In the genomic region with DNA sequence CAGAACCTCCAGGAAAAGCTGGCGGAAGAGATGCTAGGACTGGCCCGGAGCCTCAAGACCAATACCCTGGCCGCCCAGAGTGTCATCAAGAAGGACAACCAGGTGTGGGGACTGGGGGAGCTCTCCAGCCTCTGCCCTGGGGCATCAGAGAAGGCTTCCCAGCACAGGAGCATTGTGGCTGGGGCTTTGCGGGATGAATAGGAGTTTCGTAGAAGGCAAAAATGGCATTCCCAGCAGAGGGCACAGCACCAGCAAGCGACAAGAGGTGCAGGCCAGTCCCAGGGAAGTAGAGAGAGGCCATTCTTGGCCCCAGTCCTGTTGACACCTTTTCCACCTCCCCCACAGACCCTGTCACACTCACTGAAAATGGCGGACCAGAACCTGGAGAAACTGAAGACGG, we compare ENCODE assay signal across 1 cellular context.
TF ChIP-seq lines count a peak whose summit lies in the region.

No MANE protein-coding gene starts in this region.

TF ChIP-seq in IMR-90, 13 proteins besides CTCF, POLR2A, EP300 and RAD21:
- TF ChIP-seq, protein P1, sequence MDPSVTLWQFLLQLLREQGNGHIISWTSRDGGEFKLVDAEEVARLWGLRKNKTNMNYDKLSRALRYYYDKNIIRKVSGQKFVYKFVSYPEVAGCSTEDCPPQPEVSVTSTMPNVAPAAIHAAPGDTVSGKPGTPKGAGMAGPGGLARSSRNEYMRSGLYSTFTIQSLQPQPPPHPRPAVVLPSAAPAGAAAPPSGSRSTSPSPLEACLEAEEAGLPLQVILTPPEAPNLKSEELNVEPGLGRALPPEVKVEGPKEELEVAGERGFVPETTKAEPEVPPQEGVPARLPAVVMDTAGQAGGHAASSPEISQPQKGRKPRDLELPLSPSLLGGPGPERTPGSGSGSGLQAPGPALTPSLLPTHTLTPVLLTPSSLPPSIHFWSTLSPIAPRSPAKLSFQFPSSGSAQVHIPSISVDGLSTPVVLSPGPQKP (IDR thresholded peaks at IDR 0.05; ENCODE audit: borderline replicate concordance, low read depth, low read length): no peak
- no peak for TF ChIP-seq CHD1 (IDR thresholded peaks at IDR 0.05; ENCODE audit: low read depth, low read length)
- no peak for TF ChIP-seq FOS (IDR thresholded peaks at IDR 0.05; ENCODE audit: low read depth, low read length)
- TF ChIP-seq RFX5 (IDR thresholded peaks at IDR 0.05; ENCODE audit: low read depth, low read length): no peak
- TF ChIP-seq MAFK (IDR thresholded peaks at IDR 0.05; ENCODE audit: low read depth, low read length): no peak
- no peak for TF ChIP-seq NFE2L2 (IDR thresholded peaks at IDR 0.05; ENCODE audit: low read depth, low read length)
- TF ChIP-seq RCOR1 (IDR thresholded peaks at IDR 0.05; ENCODE audit: insufficient replicate concordance, low read length): no peak
- TF ChIP-seq MAZ (IDR thresholded peaks at IDR 0.05; ENCODE audit: borderline replicate concordance, low read depth, low read length): no peak
- TF ChIP-seq SMC3 (IDR thresholded peaks at IDR 0.05; ENCODE audit: low read depth, low read length): no peak
- no peak for TF ChIP-seq BHLHE40 (IDR thresholded peaks at IDR 0.05; ENCODE audit: low read depth, low read length)
- TF ChIP-seq, protein P2, sequence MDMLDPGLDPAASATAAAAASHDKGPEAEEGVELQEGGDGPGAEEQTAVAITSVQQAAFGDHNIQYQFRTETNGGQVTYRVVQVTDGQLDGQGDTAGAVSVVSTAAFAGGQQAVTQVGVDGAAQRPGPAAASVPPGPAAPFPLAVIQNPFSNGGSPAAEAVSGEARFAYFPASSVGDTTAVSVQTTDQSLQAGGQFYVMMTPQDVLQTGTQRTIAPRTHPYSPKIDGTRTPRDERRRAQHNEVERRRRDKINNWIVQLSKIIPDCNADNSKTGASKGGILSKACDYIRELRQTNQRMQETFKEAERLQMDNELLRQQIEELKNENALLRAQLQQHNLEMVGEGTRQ (IDR thresholded peaks at IDR 0.05; ENCODE audit: low read depth, low read length): no peak
- TF ChIP-seq CEBPB (IDR thresholded peaks at IDR 0.05; ENCODE audit: low read depth, low read length): no peak
- TF ChIP-seq MXI1 (IDR thresholded peaks at IDR 0.05; ENCODE audit: borderline replicate concordance, low read depth, low read length): no peak
